29 cellular contexts compared by ENCODE assay signal in the genomic region with DNA sequence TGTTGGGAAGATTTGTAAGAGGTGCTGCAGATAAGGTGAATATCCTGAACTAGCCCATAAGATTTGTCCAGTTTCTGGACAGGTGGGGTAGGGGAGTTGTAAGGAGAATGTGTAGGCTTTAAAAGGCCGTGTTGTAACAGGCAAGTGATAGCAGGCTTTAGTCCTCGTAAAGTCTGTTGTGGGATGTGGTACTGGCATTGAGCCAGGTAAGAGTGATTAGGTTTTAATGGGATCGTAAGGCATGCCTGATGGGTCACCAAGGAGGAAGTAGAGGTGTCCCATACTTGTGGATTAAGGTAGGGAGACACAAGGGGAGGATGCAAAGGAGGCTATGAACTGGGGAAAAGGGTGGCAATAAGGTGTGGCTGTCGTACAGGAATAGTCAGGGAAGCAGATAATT.
"Had no signal": no experiment of that assay in that cellular context is flagged by ENCODE, and none has a peak within 500 bp of the region (broad histone marks: within the 10 kb centered on the region; RNA-seq: fewer than 3 reads in every experiment).

No MANE protein-coding gene starts in this region.

- H3K4me1 Mint-ChIP-seq: activated naive CD4-positive, alpha-beta T cell treated with anti-CD3 and anti-CD28 coated beads, Interleukin-2, amount 10 ng/mL, durations not matched to agents 7 days and 5 days; activated naive CD8-positive, alpha-beta T cell treated with anti-CD3 and anti-CD28 coated beads, Interleukin-2, amount 10 ng/mL, durations not matched to agents 7 days and 5 days; brain; nephron; T-helper 17 cell had no signal

- ATAC-seq: activated CD4-positive, CD25-positive, alpha-beta regulatory T cell treated with anti-CD3 and anti-CD28 coated beads, Interleukin-2, amount 50 U/mL, for 24 hours; effector memory CD8-positive, alpha-beta T cell; esophagus mucosa; heart right ventricle; right lobe of liver; stimulated activated naive CD8-positive, alpha-beta T cell treated with anti-CD3 and anti-CD28 coated beads, Interleukin-15, Interleukin-2, amounts not matched to agents 100 U/mL and 50 U/mL, for 24 hours; T-helper 17 cell had no signal

- H3K27me3 Mint-ChIP-seq: activated naive CD4-positive, alpha-beta T cell treated with anti-CD3 and anti-CD28 coated beads, Interleukin-2, amount 10 ng/mL, durations not matched to agents 7 days and 5 days; activated naive CD8-positive, alpha-beta T cell treated with anti-CD3 and anti-CD28 coated beads, Interleukin-2, amount 10 ng/mL, durations not matched to agents 7 days and 5 days; brain; effector memory CD8-positive, alpha-beta T cell; T-helper 17 cell had no signal

- H3K27ac ChIP-seq: ascending aorta, heart right ventricle, left ventricle myocardium inferior, right lobe of liver, skin epidermis, testis, transverse colon, WERI-Rb-1 had no signal

- DNase-seq: activated CD4-positive, alpha-beta T cell treated with anti-CD3 and anti-CD28 coated beads for 48 hours; activated CD4-positive, alpha-beta T cell treated with anti-CD3 and anti-CD28 coated beads, Interleukin-2, amount 50 U/mL, for 48 hours; activated CD8-positive, alpha-beta memory T cell treated with anti-CD3 and anti-CD28 coated beads for 24 hours; activated gamma-delta T cell; activated naive CD4-positive, alpha-beta T cell treated with anti-CD3 and anti-CD28 coated beads, Interleukin-2, amount 10 ng/mL, durations not matched to agents 7 days and 5 days; activated naive CD8-positive, alpha-beta T cell treated with anti-CD3 and anti-CD28 coated beads, Interleukin-2, amount 10 ng/mL, durations not matched to agents 7 days and 5 days; caudate nucleus; cortex of kidney; effector memory CD8-positive, alpha-beta T cell; foreskin melanocyte; heart right ventricle; kidney glomerular epithelial cell; left ventricle myocardium inferior; posterior cingulate gyrus; right lobe of liver; stimulated activated CD4-positive, alpha-beta T cell treated with anti-CD3 and anti-CD28 coated beads, Interleukin-12 subunit alpha, Interleukin-12 subunit beta, amount 100 ng/mL, for 4 hours; stimulated activated CD4-positive, alpha-beta T cell treated with anti-CD3 and anti-CD28 coated beads, Interleukin-4, amount 100 ng/mL, for 1 hour; stimulated activated naive CD8-positive, alpha-beta T cell treated with anti-CD3 and anti-CD28 coated beads, Interleukin-15, Interleukin-2, amounts not matched to agents 100 U/mL and 50 U/mL, for 24 hours; T-helper 17 cell; T1000; testis; transverse colon; WERI-Rb-1 had no signal

- H3K36me3 Mint-ChIP-seq: activated naive CD4-positive, alpha-beta T cell treated with anti-CD3 and anti-CD28 coated beads, Interleukin-2, amount 10 ng/mL, durations not matched to agents 7 days and 5 days; activated naive CD8-positive, alpha-beta T cell treated with anti-CD3 and anti-CD28 coated beads, Interleukin-2, amount 10 ng/mL, durations not matched to agents 7 days and 5 days; brain had no signal

- H3K4me3 Mint-ChIP-seq: activated naive CD4-positive, alpha-beta T cell treated with anti-CD3 and anti-CD28 coated beads, Interleukin-2, amount 10 ng/mL, durations not matched to agents 7 days and 5 days; activated naive CD8-positive, alpha-beta T cell treated with anti-CD3 and anti-CD28 coated beads, Interleukin-2, amount 10 ng/mL, durations not matched to agents 7 days and 5 days; brain; effector memory CD8-positive, alpha-beta T cell; nephron; T-helper 17 cell had no signal

- H3K27ac Mint-ChIP-seq: activated naive CD4-positive, alpha-beta T cell treated with anti-CD3 and anti-CD28 coated beads, Interleukin-2, amount 10 ng/mL, durations not matched to agents 7 days and 5 days; activated naive CD8-positive, alpha-beta T cell treated with anti-CD3 and anti-CD28 coated beads, Interleukin-2, amount 10 ng/mL, durations not matched to agents 7 days and 5 days; brain; effector memory CD8-positive, alpha-beta T cell; nephron; T-helper 17 cell had no signal
